Comparison of ENCODE assay signal across 28 cellular contexts in the genomic region with DNA sequence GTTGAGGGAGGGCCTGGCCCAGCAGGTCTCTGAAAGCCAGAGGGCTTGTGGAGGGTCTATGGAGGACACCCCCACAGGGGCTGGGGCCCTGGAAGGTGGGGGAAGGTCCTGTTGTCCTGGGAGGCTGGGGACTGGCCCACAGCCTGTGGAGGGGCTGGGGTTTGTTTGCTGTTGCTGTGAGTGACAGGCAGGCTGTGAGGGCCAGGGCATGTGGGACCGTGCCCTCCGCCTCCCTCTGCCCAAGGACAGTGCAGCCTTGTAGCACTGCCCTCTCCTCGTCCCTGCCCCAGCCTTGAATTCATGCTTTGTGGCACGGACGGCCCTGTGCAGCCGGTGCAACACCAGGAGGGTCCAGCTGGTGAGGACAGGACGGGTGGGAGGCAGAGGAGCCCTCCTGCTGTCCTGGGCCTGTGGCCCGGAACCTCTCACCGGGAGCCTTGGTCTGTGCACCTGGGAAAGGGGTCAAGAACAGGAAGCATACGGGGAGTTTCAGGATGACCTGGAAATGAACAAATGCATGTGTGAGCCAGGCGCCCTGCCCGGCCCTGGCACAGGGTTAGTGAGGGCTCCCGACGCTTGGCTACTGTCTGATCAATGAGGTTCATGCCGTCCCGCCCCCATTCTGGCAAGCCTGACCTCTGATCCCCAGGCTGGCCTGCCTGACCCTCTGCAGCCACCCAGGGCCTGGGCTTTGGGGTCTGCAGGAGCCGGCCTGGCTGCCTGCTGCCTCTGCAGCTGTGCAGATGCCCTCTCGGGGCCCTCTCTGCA. TPM values are rescaled to one million over a fixed set of nuclear protein-coding genes. Genes with fewer than 3 reads are reported as not detected.
"Had no signal": no experiment of that assay in that cellular context is flagged by ENCODE, and none has a peak within 500 bp of the region (broad histone marks: within the 10 kb centered on the region; RNA-seq: fewer than 3 reads in every experiment).

No MANE protein-coding gene starts in this region.

- H3K9ac ChIP-seq: parathyroid adenoma had no signal

- H3K36me3 ChIP-seq: cardiac muscle cell, heart left ventricle, left lung, neutrophil, right atrium auricular region, uterus had no signal

- FAIRE-seq: TTC549 had no signal

- H3K27ac ChIP-seq: cardiac muscle cell, foreskin keratinocyte, heart left ventricle, left lung, neutrophil, parathyroid adenoma, right atrium auricular region, testis, uterus, VCaP had no signal

- H3K4me1 ChIP-seq: foreskin keratinocyte, parathyroid adenoma, testis had no signal

- H3K9me3 ChIP-seq: left lung, neutrophil, right atrium auricular region, testis, uterus had no signal

- H2AFZ ChIP-seq: parathyroid adenoma had no signal

- H3K27me3 ChIP-seq: right atrium auricular region, testis had no signal

- DNase-seq: activated CD4-positive, alpha-beta memory T cell treated with anti-CD3 and anti-CD28 coated beads, Interleukin-2, amount 10 ng/mL, durations not matched to agents 7 days and 5 days; activated CD4-positive, alpha-beta T cell treated with anti-CD3 and anti-CD28 coated beads, Interleukin-2, amount 10 ng/mL, durations not matched to agents 7 days and 5 days; activated CD4-positive, CD25-positive, alpha-beta regulatory T cell treated with anti-CD3 and anti-CD28 coated beads, Interleukin-2, amount 50 U/mL, for 72 hours; activated naive CD4-positive, alpha-beta T cell; activated T-cell treated with anti-CD3 and anti-CD28 coated beads, Interleukin-2, amount 50 U/mL, for 4 hours; endodermal cell; foreskin keratinocyte; hypothalamus; kidney glomerular epithelial cell; mesendoderm; natural killer cell; stimulated activated naive CD4-positive, alpha-beta T cell; T-helper 1 cell; testis; uterus had no signal

- ATAC-seq: activated naive CD4-positive, alpha-beta T cell treated with anti-CD3 and anti-CD28 coated beads, Interleukin-2, amount 50 U/mL, for 72 hours; activated T-cell treated with anti-CD3 and anti-CD28 coated beads, Interleukin-2, amount 50 U/mL, for 4 hours; esophagus mucosa; foreskin keratinocyte; heart left ventricle; left lung had no signal

- H3K4me3 ChIP-seq: cardiac muscle cell, heart left ventricle, left lung, lung, right atrium auricular region, testis, uterus had no signal

RNA-seq across cellular contexts. Expression of gene PRODH, which starts 37.4 kb away (rescaled TPM):
- total RNA-seq: mononuclear cell, natural killer cell, pulmonary artery endothelial cell had no signal
